25 cellular contexts compared by ENCODE assay signal in the genomic region with DNA sequence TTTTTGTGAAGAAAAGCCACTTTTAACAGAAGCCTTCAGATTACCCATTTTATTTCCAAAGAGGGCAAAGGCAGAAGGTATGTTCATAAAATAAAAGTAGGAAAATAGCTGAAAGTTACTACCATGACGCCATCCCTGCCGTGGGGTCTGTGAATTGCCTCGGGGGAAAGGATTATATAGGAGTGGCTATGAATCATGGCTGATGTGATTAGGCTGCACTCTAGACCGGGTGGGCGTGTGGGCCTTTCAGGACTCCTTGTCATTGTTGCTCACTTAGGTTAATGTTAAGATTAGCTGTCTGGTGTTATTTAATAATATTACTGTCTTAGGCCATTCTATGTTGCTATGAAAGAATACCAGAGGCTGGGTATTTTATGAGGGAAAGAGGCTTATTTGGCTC.
"Had no signal": no experiment of that assay in that cellular context is flagged by ENCODE, and none has a peak within 500 bp of the region (broad histone marks: within the 10 kb centered on the region; RNA-seq: fewer than 3 reads in every experiment).

No MANE protein-coding gene starts in this region.

- H3K27ac ChIP-seq: colonic mucosa, parathyroid adenoma, sigmoid colon, tibial artery had no signal

- H3K9me3 Mint-ChIP-seq: activated CD4-positive, alpha-beta T cell treated with anti-CD3 and anti-CD28 coated beads, Interleukin-2, amount 10 ng/mL, durations not matched to agents 24 days and 14 days; activated CD8-positive, alpha-beta T cell treated with anti-CD3 and anti-CD28 coated beads for 36 hours; activated naive CD8-positive, alpha-beta T cell treated with anti-CD3 and anti-CD28 coated beads for 36 hours; activated T-helper 17 cell treated with anti-CD3 and anti-CD28 coated beads, Interleukin-2, amount 50 U/mL, for 72 hours; endodermal cell; nephron; T-helper 2 cell treated with Interferon-gamma antibody and Interleukin-4, amounts not matched to agents 5 μg/mL and 100 μg/mL, for 36 hours had no signal

- H3K27me3 ChIP-seq: colonic mucosa, sigmoid colon, tibial artery had no signal

- H3K4me3 ChIP-seq: colonic mucosa, lung, sigmoid colon, tibial artery had no signal

- H3K36me3 ChIP-seq: colonic mucosa, sigmoid colon, tibial artery had no signal

- H3K79me2 ChIP-seq: parathyroid adenoma had no signal

- H3K9ac ChIP-seq: parathyroid adenoma had no signal

- DNase-seq: activated CD4-positive, alpha-beta T cell treated with anti-CD3 and anti-CD28 coated beads, Interleukin-2, amount 10 ng/mL, durations not matched to agents 24 days and 14 days; activated CD4-positive, CD25-positive, alpha-beta regulatory T cell; activated CD8-positive, alpha-beta T cell treated with anti-CD3 and anti-CD28 coated beads for 36 hours; activated naive CD4-positive, alpha-beta T cell; activated naive CD8-positive, alpha-beta T cell treated with anti-CD3 and anti-CD28 coated beads for 36 hours; activated T-cell treated with anti-CD3 and anti-CD28 coated beads, Interleukin-2, amount 50 U/mL, for 1 hour; central memory CD4-positive, alpha-beta T cell; colonic mucosa; endodermal cell; foreskin melanocyte; hypothalamus; kidney; midbrain; sigmoid colon; stimulated activated CD8-positive, alpha-beta memory T cell treated with anti-CD3 and anti-CD28 coated beads, Interleukin-4, amount 100 ng/mL, for 48 hours; stimulated activated naive CD4-positive, alpha-beta T cell treated with Interleukin-2 at 50 U/mL for 16 hours; substantia nigra; tibial artery had no signal

- H2AFZ ChIP-seq: parathyroid adenoma had no signal

- H3K9me3 ChIP-seq: colonic mucosa, sigmoid colon, tibial artery had no signal

- H3K4me1 Mint-ChIP-seq: activated CD4-positive, alpha-beta T cell treated with anti-CD3 and anti-CD28 coated beads, Interleukin-2, amount 10 ng/mL, durations not matched to agents 24 days and 14 days; activated naive CD8-positive, alpha-beta T cell treated with anti-CD3 and anti-CD28 coated beads for 36 hours; activated T-helper 17 cell treated with anti-CD3 and anti-CD28 coated beads, Interleukin-2, amount 50 U/mL, for 72 hours; nephron had no signal

- H3K4me1 ChIP-seq: colonic mucosa, parathyroid adenoma, sigmoid colon, tibial artery had no signal

- H3K36me3 Mint-ChIP-seq: activated naive CD8-positive, alpha-beta T cell treated with anti-CD3 and anti-CD28 coated beads for 36 hours had no signal

- H3K4me3 Mint-ChIP-seq: activated CD4-positive, alpha-beta T cell treated with anti-CD3 and anti-CD28 coated beads, Interleukin-2, amount 10 ng/mL, durations not matched to agents 24 days and 14 days; activated CD8-positive, alpha-beta T cell treated with anti-CD3 and anti-CD28 coated beads for 36 hours; activated naive CD8-positive, alpha-beta T cell treated with anti-CD3 and anti-CD28 coated beads for 36 hours; activated T-helper 17 cell treated with anti-CD3 and anti-CD28 coated beads, Interleukin-2, amount 50 U/mL, for 72 hours; brain; endodermal cell; nephron; T-helper 2 cell treated with Interferon-gamma antibody and Interleukin-4, amounts not matched to agents 5 μg/mL and 100 μg/mL, for 36 hours had no signal

- ATAC-seq: activated CD8-positive, alpha-beta T cell treated with anti-CD3 and anti-CD28 coated beads for 36 hours; activated T-helper 17 cell treated with anti-CD3 and anti-CD28 coated beads, Interleukin-2, amount 50 U/mL, for 72 hours; left lobe of liver had no signal

- H3K27ac Mint-ChIP-seq: activated CD4-positive, alpha-beta T cell treated with anti-CD3 and anti-CD28 coated beads, Interleukin-2, amount 10 ng/mL, durations not matched to agents 24 days and 14 days; activated CD8-positive, alpha-beta T cell treated with anti-CD3 and anti-CD28 coated beads for 36 hours; activated naive CD8-positive, alpha-beta T cell treated with anti-CD3 and anti-CD28 coated beads for 36 hours; activated T-helper 17 cell treated with anti-CD3 and anti-CD28 coated beads, Interleukin-2, amount 50 U/mL, for 72 hours; brain; nephron; T-helper 2 cell treated with Interferon-gamma antibody and Interleukin-4, amounts not matched to agents 5 μg/mL and 100 μg/mL, for 36 hours had no signal
